Comparison of ENCODE assay signal across 8 cellular contexts in genomic region chr2:71331331-71331580, GRCh38. TPM values are rescaled to one million over a fixed set of nuclear protein-coding genes. Genes with fewer than 3 reads are reported as not detected.
A peak's percentile ranks its signal among the peaks of the same experiment; 100 is the strongest.
DNase-seq lines count a peak whose midpoint lies in the region; ATAC-seq and TF ChIP-seq lines count a peak whose summit lies in the region.
"Not testable (repeated sequence)": the region's sequence is repeated elsewhere in the genome, so short reads cannot be mapped to it uniquely, and the experiment has no call there.

No MANE protein-coding gene starts in this region.

- H2AFZ ChIP-seq in neural progenitor cell (replicated peaks): peak overlapping the region; percentile 40

- CTCF ChIA-PET in HEK293T (lab: Yijun Ruan, JAX): interaction anchor here (0.7 to 2.0 kb wide), 2 partner anchors 32 to 118 kb away, joined by 3 to 15 read pairs; no protein-coding TSS in a partner anchor

- H3K27ac ChIP-seq in C4-2B: peak overlapping the region; percentile 84; the same call in 1 of the 2 replicates
- not testable (repeated sequence) for H3K27ac ChIP-seq in SJSA1; right cardiac atrium (ENCODE audit: low read length); neural progenitor cell
- H3K27ac ChIP-seq in coronary artery: peak overlapping the region; percentile 53 to 96

- not testable (repeated sequence) for DNase-seq in HEK293T (ENCODE audit: extremely low spot score); SJSA1 (ENCODE audit: low read depth in 1 of 2, low spot score in 2 of 2); activated T-helper 1 cell treated with anti-CD3 and anti-CD28 coated beads, Interleukin-12 subunit alpha, Interleukin-12 subunit beta, Interleukin-2, Interleukin-4 antibody, amounts not matched to agents 30 ng/mL and 10 ng/mL and 1 ng/mL, durations not matched to agents 14 hours and 24 hours and 36 hours (ENCODE audit: low spot score); coronary artery (ENCODE audit: low spot score); neural progenitor cell (ENCODE audit: low spot score)
- peak in 1 of 3 donors; percentile 59 for DNase-seq in right cardiac atrium

- ATAC-seq in right cardiac atrium: not testable (repeated sequence)
- ATAC-seq in stimulated activated memory B cell treated with anti-CD40 and anti-IgM and Interleukin-4, amounts not matched to agents 10 μg/mL and 1 μg/mL and 100 μg/mL, for 72 hours: peak; percentile 2

- not testable (repeated sequence) for H3K9me3 ChIP-seq in SJSA1 (replicated peaks); right cardiac atrium (ENCODE audit: control insufficient read depth, low read length); neural progenitor cell (ENCODE audit: low read depth)

- H3K27ac Mint-ChIP-seq in activated T-helper 1 cell treated with anti-CD3 and anti-CD28 coated beads, Interleukin-12 subunit alpha, Interleukin-12 subunit beta, Interleukin-2, Interleukin-4 antibody, amounts not matched to agents 30 ng/mL and 10 ng/mL and 1 ng/mL, durations not matched to agents 14 hours and 24 hours and 36 hours: peak overlapping the region; percentile 100
- H3K27ac Mint-ChIP-seq in neural progenitor cell: peak overlapping the region; percentile 95
- peak overlapping the region; percentile 98 for H3K27ac Mint-ChIP-seq in stimulated activated memory B cell treated with anti-CD40 and anti-IgM and Interleukin-4, amounts not matched to agents 10 μg/mL and 1 μg/mL and 100 μg/mL, for 72 hours

- POLR2A ChIA-PET in HEK293T (lab: Yijun Ruan, JAX): interaction anchor here (0.6 to 1.0 kb wide), 10 partner anchors 8 to 135 kb away, joined by 3 to 10 read pairs (median 3); partner anchors contain the start of gene PAIP2B

- H3K4me3 ChIP-seq in SJSA1 (peak overlapping the region; percentile 84), coronary artery (peak overlapping the region; percentile 98), right cardiac atrium (ENCODE audit: low read length) (peak overlapping the region; percentile 80), neural progenitor cell (peak overlapping the region; percentile 86)

- peak overlapping the region; percentile 33 for H3K4me2 ChIP-seq in neural progenitor cell

- not testable (repeated sequence) for H3K9me3 Mint-ChIP-seq in activated T-helper 1 cell treated with anti-CD3 and anti-CD28 coated beads, Interleukin-12 subunit alpha, Interleukin-12 subunit beta, Interleukin-2, Interleukin-4 antibody, amounts not matched to agents 30 ng/mL and 10 ng/mL and 1 ng/mL, durations not matched to agents 14 hours and 24 hours and 36 hours; neural progenitor cell; stimulated activated memory B cell treated with anti-CD40 and anti-IgM and Interleukin-4, amounts not matched to agents 10 μg/mL and 1 μg/mL and 100 μg/mL, for 72 hours

- not testable (repeated sequence) for H3K27me3 ChIP-seq in SJSA1 (replicated peaks); right cardiac atrium (ENCODE audit: control insufficient read depth, insufficient read depth); neural progenitor cell

- peak overlapping the region; percentile 99 for H3K4me3 Mint-ChIP-seq in activated T-helper 1 cell treated with anti-CD3 and anti-CD28 coated beads, Interleukin-12 subunit alpha, Interleukin-12 subunit beta, Interleukin-2, Interleukin-4 antibody, amounts not matched to agents 30 ng/mL and 10 ng/mL and 1 ng/mL, durations not matched to agents 14 hours and 24 hours and 36 hours
- peak overlapping the region; percentile 100 for H3K4me3 Mint-ChIP-seq in neural progenitor cell
- peak overlapping the region; percentile 99 for H3K4me3 Mint-ChIP-seq in stimulated activated memory B cell treated with anti-CD40 and anti-IgM and Interleukin-4, amounts not matched to agents 10 μg/mL and 1 μg/mL and 100 μg/mL, for 72 hours

- H3K4me1 ChIP-seq in SJSA1 (replicated peaks) (peaks cover 12% of the 10 kb centered on the region; the same call in 1 of the 2 replicates), neural progenitor cell (peaks cover 19% of the 10 kb centered on the region)
- H3K4me1 ChIP-seq in right cardiac atrium (ENCODE audit: control insufficient read depth, insufficient read depth, low read length): not testable (repeated sequence)

- H3K79me2 ChIP-seq in neural progenitor cell (ENCODE audit: low read depth): peaks cover 47% of the 10 kb centered on the region

- peaks cover 37% of the 10 kb centered on the region for H4K20me1 ChIP-seq in neural progenitor cell (ENCODE audit: low read depth)

- H3F3A ChIP-seq in neural progenitor cell (ENCODE audit: low read depth): peaks cover 26% of the 10 kb centered on the region

- H3K27me3 Mint-ChIP-seq in activated T-helper 1 cell treated with anti-CD3 and anti-CD28 coated beads, Interleukin-12 subunit alpha, Interleukin-12 subunit beta, Interleukin-2, Interleukin-4 antibody, amounts not matched to agents 30 ng/mL and 10 ng/mL and 1 ng/mL, durations not matched to agents 14 hours and 24 hours and 36 hours (ENCODE audit: insufficient read depth); neural progenitor cell (ENCODE audit: insufficient read depth, low read depth); stimulated activated memory B cell treated with anti-CD40 and anti-IgM and Interleukin-4, amounts not matched to agents 10 μg/mL and 1 μg/mL and 100 μg/mL, for 72 hours: not testable (repeated sequence)

- not testable (repeated sequence) for TF ChIP-seq CTCF in C4-2B (conservative IDR thresholded peaks at IDR 0.05); coronary artery (IDR thresholded peaks at IDR 0.05); neural progenitor cell (IDR thresholded peaks at IDR 0.05)

- peaks cover 22% of the 10 kb centered on the region for H3K36me3 Mint-ChIP-seq in activated T-helper 1 cell treated with anti-CD3 and anti-CD28 coated beads, Interleukin-12 subunit alpha, Interleukin-12 subunit beta, Interleukin-2, Interleukin-4 antibody, amounts not matched to agents 30 ng/mL and 10 ng/mL and 1 ng/mL, durations not matched to agents 14 hours and 24 hours and 36 hours (ENCODE audit: low read depth)
- peaks cover 12% of the 10 kb centered on the region for H3K36me3 Mint-ChIP-seq in neural progenitor cell
- peaks cover 11% of the 10 kb centered on the region for H3K36me3 Mint-ChIP-seq in stimulated activated memory B cell treated with anti-CD40 and anti-IgM and Interleukin-4, amounts not matched to agents 10 μg/mL and 1 μg/mL and 100 μg/mL, for 72 hours

- WGBS in right cardiac atrium: 6% methylated on average over 9 of the region's 9 CpGs

- intact Hi-C loops in activated T-helper 1 cell treated with anti-CD3 and anti-CD28 coated beads, Interleukin-12 subunit alpha, Interleukin-12 subunit beta, Interleukin-2, Interleukin-4 antibody, amounts not matched to agents 30 ng/mL and 10 ng/mL and 1 ng/mL, durations not matched to agents 14 hours and 24 hours and 36 hours (cut with micrococcal nuclease): loop anchor here (1.0 to 5.0 kb wide), 5 partner anchors 32 to 334 kb away; partner anchors contain the start of genes NAGK and PAIP2B
- intact Hi-C loops in right cardiac atrium (cut with DNase I): loop anchor here in 1 of 4 donors (5.0 kb wide), 1 partner anchor 109 kb away; no protein-coding TSS in a partner anchor

- H3K9ac ChIP-seq in neural progenitor cell: not testable (repeated sequence)

- H3K36me3 ChIP-seq in SJSA1: peaks cover 20% of the 10 kb centered on the region
- not testable (repeated sequence) for H3K36me3 ChIP-seq in neural progenitor cell

- H3K4me1 Mint-ChIP-seq in activated T-helper 1 cell treated with anti-CD3 and anti-CD28 coated beads, Interleukin-12 subunit alpha, Interleukin-12 subunit beta, Interleukin-2, Interleukin-4 antibody, amounts not matched to agents 30 ng/mL and 10 ng/mL and 1 ng/mL, durations not matched to agents 14 hours and 24 hours and 36 hours (ENCODE audit: low read depth): peaks cover 27% of the 10 kb centered on the region
- peaks cover 19% of the 10 kb centered on the region for H3K4me1 Mint-ChIP-seq in neural progenitor cell
- H3K4me1 Mint-ChIP-seq in stimulated activated memory B cell treated with anti-CD40 and anti-IgM and Interleukin-4, amounts not matched to agents 10 μg/mL and 1 μg/mL and 100 μg/mL, for 72 hours: peaks cover 27% of the 10 kb centered on the region

TF ChIP-seq in HEK293T, 16 proteins besides CTCF, POLR2A, EP300 and RAD21:
- peak; percentile 99; the same call in 1 of the 2 replicates for TF ChIP-seq ZNF384 (IDR thresholded peaks at IDR 0.05)
TF ChIP-seq in HEK293T: peak in this region for 1; not testable (repeated sequence) for 15.

RNA-seq across cellular contexts. Expression of gene ZNF638, which starts 0.3 kb away (rescaled TPM):
- 98.4 and 99.7 TPM in 2 replicates for total RNA-seq in SJSA1 (2014; rRNA removed; shearing (Covaris generic))
- 88.8 and 96.8 TPM in 2 replicates for total RNA-seq in activated T-helper 1 cell treated with anti-CD3 and anti-CD28 coated beads, Interleukin-12 subunit alpha, Interleukin-12 subunit beta, Interleukin-2, Interleukin-4 antibody, amounts not matched to agents 30 ng/mL and 10 ng/mL and 1 ng/mL, durations not matched to agents 14 hours and 24 hours and 36 hours
- total RNA-seq in right cardiac atrium: 10 to 100 TPM; 72.3 to 84.2 (median 78.9) TPM
- 69.9 TPM for polyA plus RNA-seq in right cardiac atrium
- total RNA-seq in neural progenitor cell (ENCODE audit: low replicate concordance): 301 and 362 TPM in 2 replicates
